ENCODE assay signal across 25 cellular contexts in the genomic region with DNA sequence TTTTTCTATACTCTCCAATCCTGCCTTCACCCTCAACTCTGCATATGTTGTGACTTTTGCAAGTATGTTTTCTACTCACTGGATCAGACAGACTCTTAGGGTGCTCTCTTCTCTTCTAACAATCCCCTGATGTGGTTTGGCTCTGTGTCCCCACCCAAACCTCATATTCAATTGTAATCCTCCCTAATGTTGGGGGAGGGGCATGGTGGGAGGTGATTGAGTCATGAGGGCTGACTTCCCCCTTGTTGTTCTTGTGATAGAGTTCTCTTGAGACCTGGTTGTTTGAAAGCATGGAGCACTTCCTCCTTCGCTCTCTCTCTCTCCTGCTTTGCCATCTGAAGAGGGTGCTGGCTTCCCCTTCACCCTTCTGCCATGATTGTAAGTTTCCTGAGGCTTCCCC.
DNase-seq lines count a peak whose midpoint lies in the region; ATAC-seq lines count a peak whose summit lies in the region.
"Had no signal": no experiment of that assay in that cellular context is flagged by ENCODE, and none has a peak within 500 bp of the region (broad histone marks: within the 10 kb centered on the region; RNA-seq: fewer than 3 reads in every experiment).

No MANE protein-coding gene starts in this region.

- peak; percentile 29 to 62 for ATAC-seq in naive thymus-derived CD8-positive, alpha-beta T cell
- no peak for ATAC-seq in activated T-helper 17 cell treated with anti-CD3 and anti-CD28 coated beads, Interleukin-2, amount 50 U/mL, for 72 hours (replicated peaks)
- ATAC-seq: activated CD4-positive, alpha-beta T cell treated with anti-CD3 and anti-CD28 coated beads for 36 hours; stimulated activated effector memory CD8-positive, alpha-beta T cell treated with anti-CD3 and anti-CD28 coated beads, Interleukin-12 subunit alpha, Interleukin-12 subunit beta, amount 100 ng/mL, for 72 hours had no signal

- DNase-seq in activated naive CD4-positive, alpha-beta T cell treated with anti-CD3 and anti-CD28 coated beads, Interleukin-2, amount 50 U/mL, for 16 hours, result no peak
- DNase-seq in KBM-7 (peak; percentile 4), OCI-M1 (lab: John Stamatoyannopoulos, UW) (peak; percentile 45), NCI-H146 (lab: John Stamatoyannopoulos, UW) (no peak), SK-N-DZ (ENCODE audit: low spot score) (no peak)
- peak in 6 of 10 donors; percentile 7 to 63 (median 40) for DNase-seq in naive thymus-derived CD8-positive, alpha-beta T cell
- DNase-seq: activated CD4-positive, alpha-beta T cell treated with anti-CD3 and anti-CD28 coated beads for 36 hours; activated CD8-positive, alpha-beta memory T cell treated with anti-CD3 and anti-CD28 coated beads for 24 hours; activated naive CD8-positive, alpha-beta T cell treated with anti-CD3 and anti-CD28 coated beads for 36 hours; activated T-cell treated with anti-CD3 and anti-CD28 coated beads for 4 hours; aorta; BE2C; COR-L47; hippocampal formation; NCI-H1105 treated with DMSO at 0.1 percent for 48 hours; NCI-H2081 treated with DMSO at 0.1 percent for 48 hours; NCI-H446; NCI-H774; ovary; SK-N-SH; T-helper 2 cell; trophoblast cell had no signal

- no peaks in the 10 kb centered on the region for H3K36me3 Mint-ChIP-seq in activated naive CD4-positive, alpha-beta T cell treated with anti-CD3 and anti-CD28 coated beads, Interleukin-2, amount 50 U/mL, for 24 hours
- H3K36me3 Mint-ChIP-seq in naive thymus-derived CD8-positive, alpha-beta T cell, result no peaks in the 10 kb centered on the region
- H3K36me3 Mint-ChIP-seq in activated T-helper 17 cell treated with anti-CD3 and anti-CD28 coated beads, Interleukin-2, amount 50 U/mL, for 72 hours (ENCODE audit: low read depth), result no peaks in the 10 kb centered on the region
- H3K36me3 Mint-ChIP-seq: activated naive CD8-positive, alpha-beta T cell treated with anti-CD3 and anti-CD28 coated beads for 36 hours; stimulated activated effector memory CD8-positive, alpha-beta T cell treated with anti-CD3 and anti-CD28 coated beads, Interleukin-12 subunit alpha, Interleukin-12 subunit beta, amount 100 ng/mL, for 72 hours had no signal

- H3K4me3 Mint-ChIP-seq in activated naive CD4-positive, alpha-beta T cell treated with anti-CD3 and anti-CD28 coated beads, Interleukin-2, amount 50 U/mL, for 24 hours, result peak overlapping the region; percentile 13
- H3K4me3 Mint-ChIP-seq in naive thymus-derived CD8-positive, alpha-beta T cell, result peak overlapping the region in 6 of 10 donors; percentile 9 to 50 (median 24)
- H3K4me3 Mint-ChIP-seq in activated T-helper 17 cell treated with anti-CD3 and anti-CD28 coated beads, Interleukin-2, amount 50 U/mL, for 72 hours, result no peak overlapping the region
- H3K4me3 Mint-ChIP-seq: activated CD4-positive, alpha-beta T cell treated with anti-CD3 and anti-CD28 coated beads for 36 hours; activated naive CD8-positive, alpha-beta T cell treated with anti-CD3 and anti-CD28 coated beads for 36 hours; stimulated activated effector memory CD8-positive, alpha-beta T cell treated with anti-CD3 and anti-CD28 coated beads, Interleukin-12 subunit alpha, Interleukin-12 subunit beta, amount 100 ng/mL, for 72 hours had no signal

- H3K27me3 Mint-ChIP-seq in activated naive CD4-positive, alpha-beta T cell treated with anti-CD3 and anti-CD28 coated beads, Interleukin-2, amount 50 U/mL, for 24 hours, result no peaks in the 10 kb centered on the region
- H3K27me3 Mint-ChIP-seq in naive thymus-derived CD8-positive, alpha-beta T cell, result peaks cover 0 to 23% (median 8%) of the 10 kb centered on the region in 5 donors
- peaks cover 19% of the 10 kb centered on the region for H3K27me3 Mint-ChIP-seq in activated T-helper 17 cell treated with anti-CD3 and anti-CD28 coated beads, Interleukin-2, amount 50 U/mL, for 72 hours

- peaks cover 48% of the 10 kb centered on the region for H3K4me1 Mint-ChIP-seq in activated naive CD4-positive, alpha-beta T cell treated with anti-CD3 and anti-CD28 coated beads, Interleukin-2, amount 50 U/mL, for 24 hours
- H3K4me1 Mint-ChIP-seq in naive thymus-derived CD8-positive, alpha-beta T cell, result peaks cover 8 to 23% (median 18%) of the 10 kb centered on the region in 4 donors
- H3K4me1 Mint-ChIP-seq in activated T-helper 17 cell treated with anti-CD3 and anti-CD28 coated beads, Interleukin-2, amount 50 U/mL, for 72 hours, result no peaks in the 10 kb centered on the region
- H3K4me1 Mint-ChIP-seq: activated naive CD8-positive, alpha-beta T cell treated with anti-CD3 and anti-CD28 coated beads for 36 hours; stimulated activated effector memory CD8-positive, alpha-beta T cell treated with anti-CD3 and anti-CD28 coated beads, Interleukin-12 subunit alpha, Interleukin-12 subunit beta, amount 100 ng/mL, for 72 hours had no signal

- peak overlapping the region; percentile 57 for H3K27ac Mint-ChIP-seq in activated naive CD4-positive, alpha-beta T cell treated with anti-CD3 and anti-CD28 coated beads, Interleukin-2, amount 50 U/mL, for 24 hours
- H3K27ac Mint-ChIP-seq in naive thymus-derived CD8-positive, alpha-beta T cell, result peak overlapping the region in 8 of 10 donors; percentile 10 to 87 (median 68)
- no peak overlapping the region for H3K27ac Mint-ChIP-seq in activated T-helper 17 cell treated with anti-CD3 and anti-CD28 coated beads, Interleukin-2, amount 50 U/mL, for 72 hours
- H3K27ac Mint-ChIP-seq: activated CD4-positive, alpha-beta T cell treated with anti-CD3 and anti-CD28 coated beads for 36 hours; activated naive CD8-positive, alpha-beta T cell treated with anti-CD3 and anti-CD28 coated beads for 36 hours; stimulated activated effector memory CD8-positive, alpha-beta T cell treated with anti-CD3 and anti-CD28 coated beads, Interleukin-12 subunit alpha, Interleukin-12 subunit beta, amount 100 ng/mL, for 72 hours had no signal

- POLR2A ChIA-PET in naive thymus-derived CD8-positive, alpha-beta T cell (lab: Charles Lee), result no interaction called here

- in situ Hi-C loops in KBM-7 (cut with MboI; ENCODE audit: low pct_unique_long_range_greater_than_20kb, low sequenced_read_pairs), result no loop called here

- H3K9me3 Mint-ChIP-seq in activated naive CD4-positive, alpha-beta T cell treated with anti-CD3 and anti-CD28 coated beads, Interleukin-2, amount 50 U/mL, for 24 hours, result no peaks in the 10 kb centered on the region
- no peaks in the 10 kb centered on the region for H3K9me3 Mint-ChIP-seq in naive thymus-derived CD8-positive, alpha-beta T cell
- no peaks in the 10 kb centered on the region for H3K9me3 Mint-ChIP-seq in activated T-helper 17 cell treated with anti-CD3 and anti-CD28 coated beads, Interleukin-2, amount 50 U/mL, for 72 hours
- H3K9me3 Mint-ChIP-seq: activated naive CD8-positive, alpha-beta T cell treated with anti-CD3 and anti-CD28 coated beads for 36 hours; stimulated activated effector memory CD8-positive, alpha-beta T cell treated with anti-CD3 and anti-CD28 coated beads, Interleukin-12 subunit alpha, Interleukin-12 subunit beta, amount 100 ng/mL, for 72 hours had no signal

Comparison
In these comparisons a context has a peak if more than half of its experiments do, and no peak if none do; other contexts are left out.
1. DNase-seq: peak in KBM-7 (single experiment), OCI-M1 (single experiment) and naive thymus-derived CD8-positive, alpha-beta T cell (6 of 10); none in activated naive CD4-positive, alpha-beta T cell treated with anti-CD3 and anti-CD28 coated beads, Interleukin-2, amount 50 U/mL, for 16 hours (single experiment), NCI-H146 (single experiment) and SK-N-DZ (single experiment).